Comparison of ENCODE assay signal across 8 cellular contexts in genomic region chr11:76380977-76381719, GRCh38. TPM values are rescaled to one million over a fixed set of nuclear protein-coding genes. Genes with fewer than 3 reads are reported as not detected.
DNase-seq lines count a peak whose midpoint lies in the region; ATAC-seq and TF ChIP-seq lines count a peak whose summit lies in the region.

Gene GVQW3 (plus strand): TSS chr11:76381323. CDS start chr11:76381829, 506 bp downstream.
Gene THAP12 (minus strand): TSS chr11:76381132. CDS start chr11:76380836, 296 bp downstream.

- H3K4me1 Mint-ChIP-seq in activated CD8-positive, alpha-beta T cell treated with anti-CD3 and anti-CD28 coated beads for 36 hours (ENCODE audit: low read depth) = peaks cover 48% of the 10 kb centered on the region

- POLR2A ChIA-PET in activated CD8-positive, alpha-beta T cell treated with anti-CD3 and anti-CD28 coated beads for 36 hours (lab: Charles Lee) = interaction anchor here (0.6 to 1.1 kb wide), 7 partner anchors 16 to 859 kb away, joined by 3 to 4 read pairs (median 4); partner anchors contain the start of gene LRRC32

- intact Hi-C loops in activated CD8-positive, alpha-beta T cell treated with anti-CD3 and anti-CD28 coated beads for 36 hours (cut with micrococcal nuclease) = no loop called here

- peak within 1 kb of the TSS; percentile 90 for H3K4me3 Mint-ChIP-seq in activated CD8-positive, alpha-beta T cell treated with anti-CD3 and anti-CD28 coated beads for 36 hours

- peaks cover 8% of the 10 kb centered on the region for H3K36me3 Mint-ChIP-seq in activated CD8-positive, alpha-beta T cell treated with anti-CD3 and anti-CD28 coated beads for 36 hours (ENCODE audit: low read depth)

- H3K9me3 Mint-ChIP-seq in activated CD8-positive, alpha-beta T cell treated with anti-CD3 and anti-CD28 coated beads for 36 hours = no peaks in the 10 kb centered on the region

- H3K27me3 Mint-ChIP-seq in activated CD8-positive, alpha-beta T cell treated with anti-CD3 and anti-CD28 coated beads for 36 hours = no peaks in the 10 kb centered on the region

- no peak for TF ChIP-seq CTCF in HL-60 (IDR thresholded peaks at IDR 0.05; ENCODE audit: insufficient read depth, low read length)
- no peak for TF ChIP-seq CTCF in activated CD8-positive, alpha-beta T cell treated with anti-CD3 and anti-CD28 coated beads for 36 hours (IDR thresholded peaks at IDR 0.05)

- H3K27me3 ChIP-seq in HL-60 (ENCODE audit: insufficient read depth, poor library complexity, severe bottlenecking) = no peaks in the 10 kb centered on the region

- peak within 1 kb of the TSS; percentile 80 for H3K4me3 ChIP-seq in HL-60 (replicated peaks; ENCODE audit: insufficient read depth, low read length)

- peak within 1 kb of the TSS; percentile 97 for H3K27ac Mint-ChIP-seq in activated CD8-positive, alpha-beta T cell treated with anti-CD3 and anti-CD28 coated beads for 36 hours

- DNase-seq in COLO668 (lab: John Stamatoyannopoulos, UW; ENCODE audit: unreplicated experiment) (peak; percentile 98), HL-60 (ENCODE audit: low read depth in 1 of 2, low spot score in 1 of 2) (peak; percentile 93 to 97), NCI-H82 treated with DMSO at 0.1 percent for 48 hours (lab: John Stamatoyannopoulos, UW; ENCODE audit: unreplicated experiment) (peak; percentile 77), medulla oblongata (ENCODE audit: extremely low spot score) (peak; percentile 98)
- DNase-seq in activated CD8-positive, alpha-beta T cell treated with anti-CD3 and anti-CD28 coated beads for 36 hours = peak; percentile 97
- DNase-seq in effector CD4-positive, alpha-beta T cell = peak; percentile 94
- DNase-seq in stimulated activated CD4-positive, alpha-beta T cell treated with anti-CD3 and anti-CD28 coated beads, TNF-alpha, amount 100 ng/mL, for 48 hours (ENCODE audit: low read depth in 3 of 3) = peak; percentile 93 to 95 (median 94)

- peak within 1 kb of the TSS; percentile 65 for H3K27ac ChIP-seq in HL-60 (replicated peaks)

- ATAC-seq in GM19463 (IDR thresholded peaks at IDR 0.05; ENCODE audit: unreplicated experiment) = peak; percentile 75
- peak; percentile 88 for ATAC-seq in activated CD8-positive, alpha-beta T cell treated with anti-CD3 and anti-CD28 coated beads for 36 hours

- CTCF ChIA-PET in activated CD8-positive, alpha-beta T cell treated with anti-CD3 and anti-CD28 coated beads for 36 hours (lab: Charles Lee) = interaction anchor here (0.8 to 1.9 kb wide), 2 partner anchors 173 to 299 kb away, joined by 3 to 7 read pairs; no protein-coding TSS in a partner anchor

RNA-seq across cellular contexts. Expression of gene GVQW3, which starts in this region (rescaled TPM):
- 1 to 10 TPM; 2.1 to 4.2 TPM for total RNA-seq in activated CD8-positive, alpha-beta T cell treated with anti-CD3 and anti-CD28 coated beads for 36 hours

RNA-seq across cellular contexts. Expression of gene THAP12, which starts in this region (rescaled TPM):
- 10 to 100 TPM; 50.3 TPM for total RNA-seq in activated CD8-positive, alpha-beta T cell treated with anti-CD3 and anti-CD28 coated beads for 36 hours

Comparison
In these comparisons a context has a peak if more than half of its experiments do, and no peak if none do; other contexts are left out.
1. Peak in every context shown above with its lines: DNase-seq, ATAC-seq, H3K4me3 ChIP-seq and H3K27ac ChIP-seq.